7 cellular contexts compared by ENCODE assay signal in genomic region chr19:18386543-18387251, GRCh38. TPM values are rescaled to one million over a fixed set of nuclear protein-coding genes. Genes with fewer than 3 reads are reported as not detected.
DNase-seq lines count a peak whose midpoint lies in the region; ATAC-seq and TF ChIP-seq lines count a peak whose summit lies in the region.
"Had no signal": no experiment of that assay in that cellular context is flagged by ENCODE, and none has a peak within 500 bp of the region (broad histone marks: within the 10 kb centered on the region; RNA-seq: fewer than 3 reads in every experiment).

No MANE protein-coding gene starts in this region.

- TF ChIP-seq CTCF in fibroblast of the aortic adventitia (IDR thresholded peaks at IDR 0.05; ENCODE audit: insufficient read depth, low read length) = no peak
- no peak for TF ChIP-seq CTCF in thoracic aorta (IDR thresholded peaks at IDR 0.05)
- TF ChIP-seq CTCF in uterus (IDR thresholded peaks at IDR 0.05) = no peak

- H3K27ac ChIP-seq in thoracic aorta (no peak overlapping the region), uterus (peak overlapping the region in 1 of 2 donors; percentile 12)

- H3K9me3 ChIP-seq in thoracic aorta (no peaks in the 10 kb centered on the region), uterus (no peaks in the 10 kb centered on the region)

- TF ChIP-seq POLR2A in uterus (IDR thresholded peaks at IDR 0.05) = no peak

- no peaks in the 10 kb centered on the region for H3K27me3 ChIP-seq in thoracic aorta (replicated peaks; ENCODE audit: insufficient read depth)
- no peaks in the 10 kb centered on the region for H3K27me3 ChIP-seq in uterus

- DNase-seq in NCI-H69 (lab: John Stamatoyannopoulos, UW) (peak; percentile 46), fibroblast of the aortic adventitia (ENCODE audit: low read depth) (peak; percentile 93), thoracic aorta (ENCODE audit: low spot score) (no peak), T1000 (lab: John Stamatoyannopoulos, UW) (no peak), uterus (no peak)
- DNase-seq in stimulated activated CD4-positive, alpha-beta T cell treated with anti-CD3 and anti-CD28 coated beads, Interleukin-1b, Interleukin-23, amount 100 ng/mL, for 48 hours = no peak
- DNase-seq: NCI-H2029 treated with DMSO at 0.1 percent for 48 hours had no signal

- peak overlapping the region; percentile 78 for H3K4me3 ChIP-seq in fibroblast of the aortic adventitia (ENCODE audit: low read depth, low read length)
- peak overlapping the region; percentile 41 for H3K4me3 ChIP-seq in thoracic aorta
- no peak overlapping the region for H3K4me3 ChIP-seq in uterus

- H3K4me1 ChIP-seq in thoracic aorta (ENCODE audit: control insufficient read depth in 1 of 2, low read depth in 2 of 2) = peaks cover 3 to 21% of the 10 kb centered on the region in 2 donors
- H3K4me1 ChIP-seq in uterus = peaks cover 0 to 9% of the 10 kb centered on the region in 2 donors

- intact Hi-C loops in uterus (cut with DNase I; ENCODE audit: low total_unique reads) = no loop called here

- ATAC-seq in thoracic aorta (ENCODE audit: insufficient number of reproducible peaks, low FRiP score, low read depth) = no peak

- H3K36me3 ChIP-seq in thoracic aorta (no peaks in the 10 kb centered on the region), uterus (no peaks in the 10 kb centered on the region)

RNA-seq across cellular contexts. Expression of gene GDF15, which starts 0.7 kb away (rescaled TPM):
- total RNA-seq in fibroblast of the aortic adventitia (ENCODE audit: low replicate concordance) (23.8 and 27.6 TPM in 2 replicates), thoracic aorta (10 to 100 TPM in 1 of 2 donors, 1 to 10 TPM in 1; 2.3 to 25.5 TPM), uterus (10 to 100 TPM in 1 of 4 donors, 1 to 10 TPM in 1, under 1 TPM in 2; 0.41 to 13.1 (median 1.6) TPM)

RNA-seq across cellular contexts. Expression of gene LRRC25, which starts 10.7 kb away (rescaled TPM):
- total RNA-seq in fibroblast of the aortic adventitia (ENCODE audit: low replicate concordance) (0.09 TPM in 1 of 2 replicates, not detected in the other), thoracic aorta (10 to 100 TPM; 18.7 to 30.3 TPM), uterus (1 to 10 TPM in 2 of 4 donors, under 1 TPM in 1, not detected in 1; 0.51 to 2.3 (median 1.9) TPM)

RNA-seq across cellular contexts. Expression of gene SSBP4, which starts 32.5 kb away (rescaled TPM):
- total RNA-seq in fibroblast of the aortic adventitia (ENCODE audit: low replicate concordance) (66.7 and 76.4 TPM in 2 replicates), thoracic aorta (10 to 100 TPM; 87.7 to 94.9 TPM), uterus (100 to 1,000 TPM in 1 of 4 donors, 10 to 100 TPM in 3; 23.6 to 105 (median 54.8) TPM)

RNA-seq across cellular contexts. Expression of gene PGPEP1, which starts 46.3 kb away (rescaled TPM):
- total RNA-seq in fibroblast of the aortic adventitia (ENCODE audit: low replicate concordance) = 9.6 and 27.2 TPM in 2 replicates
- total RNA-seq in thoracic aorta = 10 to 100 TPM; 23.7 TPM
- 10 to 100 TPM; 21.2 to 67.9 (median 38.1) TPM for total RNA-seq in uterus

RNA-seq across cellular contexts. Expression of gene ISYNA1, which starts 51.2 kb away (rescaled TPM):
- 6.3 and 42.1 TPM in 2 replicates for total RNA-seq in fibroblast of the aortic adventitia (ENCODE audit: low replicate concordance)
- 100 to 1,000 TPM in 1 of 2 donors, 10 to 100 TPM in 1; 60.9 to 143 TPM for total RNA-seq in thoracic aorta
- 100 to 1,000 TPM in 2 of 4 donors, 10 to 100 TPM in 2; 56.8 to 152 (median 106) TPM for total RNA-seq in uterus

Comparison
In these comparisons a context has a peak if more than half of its experiments do, and no peak if none do; other contexts are left out.
1. DNase-seq: peak in NCI-H69 (single experiment) and fibroblast of the aortic adventitia (single experiment); none in thoracic aorta (single experiment), stimulated activated CD4-positive, alpha-beta T cell treated with anti-CD3 and anti-CD28 coated beads, Interleukin-1b, Interleukin-23, amount 100 ng/mL, for 48 hours (single experiment), T1000 (single experiment) and uterus (0 of 2).
2. H3K4me3 ChIP-seq: peak in fibroblast of the aortic adventitia (single experiment) and thoracic aorta (single experiment); none in uterus (0 of 2).
3. RNA of gene LRRC25, which starts 10.7 kb away (total RNA-seq): 18.7 to 30.3 TPM in thoracic aorta; 0.51 to 2.3 TPM in uterus and 0.09 TPM in fibroblast of the aortic adventitia; every median in the first group is over 4 times any median in the second.